14 cellular contexts compared by ENCODE assay signal in genomic region chr1:44281987-44282703, GRCh38.
"Had no signal": no experiment of that assay in that cellular context is flagged by ENCODE, and none has a peak within 500 bp of the region (broad histone marks: within the 10 kb centered on the region; RNA-seq: fewer than 3 reads in every experiment).

No MANE protein-coding gene starts in this region.

- H3K4me3 ChIP-seq: prostate gland, right atrium auricular region, tibial nerve, uterus had no signal

- ATAC-seq: activated CD4-positive, CD25-positive, alpha-beta regulatory T cell treated with anti-CD3 and anti-CD28 coated beads, Interleukin-2, amount 50 U/mL, for 24 hours; activated T-cell treated with anti-CD3 and anti-CD28 coated beads, Interleukin-2, amount 50 U/mL, for 72 hours; effector memory CD8-positive, alpha-beta T cell had no signal

- DNase-seq: activated CD4-positive, alpha-beta T cell treated with anti-CD3 and anti-CD28 coated beads, Interleukin-2, amount 50 U/mL, for 1 hour; activated CD8-positive, alpha-beta memory T cell treated with anti-CD3 and anti-CD28 coated beads, Interleukin-2, amount 50 U/mL, for 48 hours; activated effector memory CD4-positive, alpha-beta T cell treated with anti-CD3 and anti-CD28 coated beads, Interleukin-2, amount 50 U/mL, for 16 hours; activated naive CD4-positive, alpha-beta T cell treated with anti-CD3 and anti-CD28 coated beads, Interleukin-2, amount 50 U/mL, for 16 hours; activated T-cell treated with anti-CD3 and anti-CD28 coated beads, Interleukin-2, amount 50 U/mL, for 72 hours; dermis blood vessel endothelial cell; effector memory CD8-positive, alpha-beta T cell; stimulated activated CD4-positive, alpha-beta T cell treated with anti-CD3 and anti-CD28 coated beads, Interleukin-15, amount 100 ng/mL, for 24 hours; stimulated activated CD4-positive, alpha-beta T cell treated with anti-CD3 and anti-CD28 coated beads, Interleukin-2, amount 100 ng/mL, for 48 hours; uterus had no signal

- H3K36me3 ChIP-seq: uterus had no signal

- H3K4me1 ChIP-seq: prostate gland, tibial nerve, uterus had no signal

- H3K27ac ChIP-seq: prostate gland, right atrium auricular region, tibial nerve, uterus had no signal

- H3K27me3 ChIP-seq: right atrium auricular region, tibial nerve, uterus had no signal

- H3K9me3 ChIP-seq: prostate gland, right atrium auricular region, tibial nerve, uterus had no signal
